Comparison of ENCODE assay signal across 8 cellular contexts in genomic region chrX:2608638-2609430, GRCh38.
DNase-seq lines count a peak whose midpoint lies in the region; ATAC-seq, FAIRE-seq and TF ChIP-seq lines count a peak whose summit lies in the region.

No MANE protein-coding gene starts in this region.

- no peaks in the 10 kb centered on the region for H3K9me2 ChIP-seq in Karpas-422 (replicated peaks; ENCODE audit: insufficient read depth, low read length)

- no peaks in the 10 kb centered on the region for H3K27me3 Mint-ChIP-seq in activated T-cell treated with anti-CD3 and anti-CD28 coated beads, Interleukin-2, amount 50 U/mL, for 72 hours (ENCODE audit: low read depth)

- H3K27ac Mint-ChIP-seq in activated T-cell treated with anti-CD3 and anti-CD28 coated beads, Interleukin-2, amount 50 U/mL, for 72 hours, result peak overlapping the region; percentile 81

- peaks cover 20% of the 10 kb centered on the region for H3K4me1 ChIP-seq in Karpas-422 (ENCODE audit: low read length)
- H3K4me1 ChIP-seq in pancreas, result no peaks in the 10 kb centered on the region
- H3K4me1 ChIP-seq in upper lobe of left lung, result peaks cover 5 to 22% (median 19%) of the 10 kb centered on the region in 4 donors

- intact Hi-C loops in pancreas (cut with DNase I), result no loop called here

- H3K4me3 ChIP-seq in Karpas-422 (ENCODE audit: low read length) (peak overlapping the region; percentile 84), pancreas (peak overlapping the region; percentile 50 to 86 (median 78)), upper lobe of left lung (peak overlapping the region; percentile 49 to 97 (median 87))

- peaks cover 12% of the 10 kb centered on the region in 2 donors for H3K36me3 Mint-ChIP-seq in activated T-cell treated with anti-CD3 and anti-CD28 coated beads, Interleukin-2, amount 50 U/mL, for 72 hours (ENCODE audit: insufficient read depth in 2 of 2)

- H3K36me3 ChIP-seq in Karpas-422 (ENCODE audit: insufficient read depth, low read length) (peaks cover 9% of the 10 kb centered on the region; the same call in 1 of the 2 replicates), pancreas (no peaks in the 10 kb centered on the region), upper lobe of left lung (peaks cover 0 to 6% (median 0%) of the 10 kb centered on the region in 4 donors)

- WGBS in pancreas, 2 donors, result 0 to 2% methylated on average over 52 to 62 of the region's 63 CpGs
- 0 to 1% methylated on average over 9 to 27 of the region's 63 CpGs for WGBS in upper lobe of left lung, 2 donors

- H3K4me2 ChIP-seq in Karpas-422 (ENCODE audit: low read depth, low read length, poor library complexity, severe bottlenecking), result peak overlapping the region; percentile 81

- peak; percentile 88 for ATAC-seq in GM21723 (IDR thresholded peaks at IDR 0.05; ENCODE audit: unreplicated experiment)
- ATAC-seq in activated T-cell treated with anti-CD3 and anti-CD28 coated beads, Interleukin-2, amount 50 U/mL, for 72 hours (replicated peaks in 1 of 2), result peak; percentile 95 to 97
- ATAC-seq in pancreas, result peak; percentile 97 to 98 (median 97)
- peak; percentile 97 to 99 for ATAC-seq in upper lobe of left lung (ENCODE audit: low FRiP score in 2 of 2)

- H3K4me3 Mint-ChIP-seq in activated T-cell treated with anti-CD3 and anti-CD28 coated beads, Interleukin-2, amount 50 U/mL, for 72 hours, result peak overlapping the region; percentile 95

- peaks cover 67% of the 10 kb centered on the region for H3K4me1 Mint-ChIP-seq in activated T-cell treated with anti-CD3 and anti-CD28 coated beads, Interleukin-2, amount 50 U/mL, for 72 hours (ENCODE audit: low read depth)

- peak overlapping the region; percentile 71; the same call in 1 of the 2 replicates for H2AFZ ChIP-seq in Karpas-422 (ENCODE audit: low read length)

- H4K20me1 ChIP-seq in Karpas-422 (ENCODE audit: insufficient read depth, low read depth, low read length), result no peaks in the 10 kb centered on the region

- DNase-seq in D721Med (ENCODE audit: insufficient read length, low spot score), result peak; percentile 56
- peak; percentile 95 for DNase-seq in Karpas-422
- DNase-seq in activated T-cell treated with anti-CD3 and anti-CD28 coated beads, Interleukin-2, amount 50 U/mL, for 72 hours, result peak; percentile 88 to 92
- DNase-seq in frontal cortex (ENCODE audit: low spot score in 2 of 2), result peak; percentile 63 to 75
- DNase-seq in pancreas, result peak; percentile 87 to 93 (median 90)
- DNase-seq in upper lobe of left lung, result peak; percentile 89 to 98
- DNase-seq in DMS153 treated with DMSO at 0.1 percent for 48 hours (lab: John Stamatoyannopoulos, UW; ENCODE audit: unreplicated experiment), result no peak

- TF ChIP-seq EP300 in upper lobe of left lung (IDR thresholded peaks at IDR 0.05), result no peak

- H3K9ac ChIP-seq in Karpas-422 (ENCODE audit: low read length), result peak overlapping the region; percentile 82

- peak in 1 of 4 donors; percentile 64 for TF ChIP-seq POLR2A in upper lobe of left lung (IDR thresholded peaks at IDR 0.05)

- peaks cover 82% of the 10 kb centered on the region for H3K79me2 ChIP-seq in Karpas-422 (ENCODE audit: low read length)

- TF ChIP-seq CTCF in D721Med (IDR thresholded peaks at IDR 0.05; ENCODE audit: insufficient read depth, missing control alignments), result no peak
- no peak for TF ChIP-seq CTCF in pancreas (IDR thresholded peaks at IDR 0.05)
- peak in 1 of 6 experiments; percentile 6 for TF ChIP-seq CTCF in upper lobe of left lung (IDR thresholded peaks at IDR 0.05)

- H3K27me3 ChIP-seq in Karpas-422 (ENCODE audit: low read length) (no peaks in the 10 kb centered on the region), pancreas (no peaks in the 10 kb centered on the region), upper lobe of left lung (no peaks in the 10 kb centered on the region)

- H3K9me3 ChIP-seq in Karpas-422 (ENCODE audit: low read length) (no peaks in the 10 kb centered on the region), pancreas (no peaks in the 10 kb centered on the region), upper lobe of left lung (no peaks in the 10 kb centered on the region)

- peaks cover 4 to 6% of the 10 kb centered on the region in 2 donors for H3K9me3 Mint-ChIP-seq in activated T-cell treated with anti-CD3 and anti-CD28 coated beads, Interleukin-2, amount 50 U/mL, for 72 hours

- H3K27ac ChIP-seq in Karpas-422 (ENCODE audit: low read length) (peak overlapping the region; percentile 38), pancreas (peak overlapping the region in 3 of 4 donors; percentile 60 to 81 (median 67)), upper lobe of left lung (peak overlapping the region; percentile 77 to 91 (median 86))

- FAIRE-seq in D721Med (lab: Jason Lieb, UNC) (no peak), frontal cortex (lab: Jason Lieb, UNC) (no peak), pancreas (lab: Jason Lieb, UNC) (no peak)
